In the genomic region with DNA sequence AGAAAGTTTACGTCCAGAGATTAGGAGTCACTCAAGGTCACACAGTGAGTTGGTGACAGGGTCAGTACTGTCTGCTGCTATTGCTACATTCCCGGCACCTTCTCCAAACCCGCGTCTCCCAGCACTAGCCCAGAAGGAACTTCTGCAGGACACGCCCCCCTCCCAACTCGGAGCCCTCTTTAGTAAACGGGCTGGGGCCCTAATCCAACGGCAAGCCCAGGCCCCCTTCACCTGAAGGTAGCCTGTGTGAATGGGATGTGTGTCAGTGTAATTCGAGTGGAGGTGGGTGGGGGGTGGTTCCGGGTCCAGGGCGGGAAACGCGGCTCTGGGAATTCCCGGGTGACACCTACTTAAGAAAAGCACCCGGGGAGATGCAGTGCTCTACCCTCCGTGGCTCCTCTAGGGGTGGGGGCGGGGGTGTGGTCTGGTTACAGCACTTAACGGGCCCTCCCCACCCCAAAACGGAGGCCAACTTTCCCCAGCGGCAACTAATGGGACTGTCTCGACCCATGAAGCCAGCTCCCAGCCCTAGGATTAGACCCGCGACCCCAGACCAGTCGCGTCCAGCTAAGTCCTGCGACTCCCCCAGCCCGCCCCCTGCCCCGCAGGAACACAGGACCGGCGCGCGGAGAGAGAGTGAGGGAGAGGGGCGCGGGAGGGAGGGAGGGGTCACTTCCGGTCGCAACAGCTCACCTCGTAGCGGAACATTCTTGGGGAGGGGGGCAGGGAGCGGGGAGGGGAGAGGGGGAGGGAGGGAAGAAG, we compare ENCODE assay signal across 8 cellular contexts. TPM values are rescaled to one million over a fixed set of nuclear protein-coding genes. Genes with fewer than 3 reads are reported as not detected.
A peak's percentile ranks its signal among the peaks of the same experiment; 100 is the strongest.
DNase-seq lines count a peak whose midpoint lies in the region; ATAC-seq, FAIRE-seq and TF ChIP-seq lines count a peak whose summit lies in the region.

No MANE protein-coding gene starts in this region.

- ATAC-seq in HG03460 (IDR thresholded peaks at IDR 0.05; ENCODE audit: unreplicated experiment), result peak; percentile 30

- no peaks in the 10 kb centered on the region for H3K27me3 ChIP-seq in BLaER1
- H3K27me3 ChIP-seq in ascending aorta, result no peaks in the 10 kb centered on the region
- no peaks in the 10 kb centered on the region for H3K27me3 ChIP-seq in iPS DF 6.9 (ENCODE audit: control insufficient read depth, insufficient read depth, low read length)

- H3K27ac ChIP-seq in BLaER1 (peak overlapping the region; percentile 76), ascending aorta (peak overlapping the region; percentile 94), iPS DF 6.9 (ENCODE audit: low read length) (no peak overlapping the region), skin epidermis (peak overlapping the region; percentile 89 to 99 (median 97))

- H3K4me2 ChIP-seq in BLaER1, result peak overlapping the region; percentile 87

- H3K36me3 ChIP-seq in BLaER1 (peaks cover 34% of the 10 kb centered on the region), ascending aorta (peaks cover 15 to 31% of the 10 kb centered on the region in 2 donors), iPS DF 6.9 (ENCODE audit: control insufficient read depth, insufficient read depth, low read length) (0 out of 2 replicates have a peak, but pooled peaks cover 6% of the 10 kb centered on the region)

- no CpG with 5 or more reads among the region's 39 CpGs for WGBS in iPS DF 6.9 (ENCODE audit: insufficient coverage, insufficient read length)

- intact Hi-C loops in ascending aorta (cut with DNase I), result loop anchor here (5.0 kb wide), 1 partner anchor 134 kb away; no protein-coding TSS in a partner anchor

- H3K9me3 ChIP-seq in BLaER1 (no peaks in the 10 kb centered on the region), ascending aorta (no peaks in the 10 kb centered on the region), iPS DF 6.9 (ENCODE audit: control insufficient read depth, insufficient read depth, low read length) (no peaks in the 10 kb centered on the region)

- H3K4me1 ChIP-seq in BLaER1 (peaks cover 26% of the 10 kb centered on the region), ascending aorta (peaks cover 0 to 25% of the 10 kb centered on the region in 2 donors), iPS DF 6.9 (ENCODE audit: control insufficient read depth, insufficient read depth, low read length) (0 out of 2 replicates have a peak, but pooled peaks cover 1% of the 10 kb centered on the region)

- DNase-seq in GM19239 (ENCODE audit: insufficient read length, low spot score), result peak; percentile 19
- peak; percentile 14 to 62 for DNase-seq in SW 1271 (lab: John Stamatoyannopoulos, UW)
- DNase-seq in ascending aorta (ENCODE audit: low spot score in 2 of 2), result peak; percentile 19 to 77
- no peak for DNase-seq in iPS DF 6.9 (ENCODE audit: low read depth, low spot score)
- no peak for DNase-seq in GDM1 (lab: John Stamatoyannopoulos, UW)

- H4K20me1 ChIP-seq in BLaER1, result peaks cover 35% of the 10 kb centered on the region

- H3K4me3 ChIP-seq in BLaER1, result peak overlapping the region; percentile 83
- peak overlapping the region; percentile 91 to 92 for H3K4me3 ChIP-seq in ascending aorta
- peak overlapping the region; percentile 97 for H3K4me3 ChIP-seq in iPS DF 6.9 (ENCODE audit: low read length)
- H3K4me3 ChIP-seq in skin epidermis, result peak overlapping the region; percentile 77 to 98 (median 95)

- peak overlapping the region; percentile 78 for H3K9ac ChIP-seq in BLaER1

- TF ChIP-seq CTCF in ascending aorta (IDR thresholded peaks at IDR 0.05), result peak in 2 of 3 experiments; percentile 23 to 34

- FAIRE-seq in GM19239 (lab: Jason Lieb, UNC), result no peak

RNA-seq across cellular contexts. Expression of a gene that starts 0.5 kb away (rescaled TPM):
- 6.8 TPM for total RNA-seq in ascending aorta

RNA-seq across cellular contexts. Expression of a gene that starts 45.3 kb away (rescaled TPM):
- not detected for total RNA-seq in ascending aorta

RNA-seq across cellular contexts. Expression of a gene that starts 52.8 kb away (rescaled TPM):
- 16.7 TPM for total RNA-seq in ascending aorta

Comparison
In these comparisons a context has a peak if more than half of its experiments do, and no peak if none do; other contexts are left out.
1. DNase-seq: peak in GM19239 (single experiment), SW 1271 (2 of 2) and ascending aorta (2 of 2); none in iPS DF 6.9 (single experiment) and GDM1 (single experiment).
2. Peak in every context shown above with its lines, with median percentiles within 50 percentile points of each other: H3K4me3 ChIP-seq.